Comparison of ENCODE assay signal across 23 cellular contexts in the genomic region with DNA sequence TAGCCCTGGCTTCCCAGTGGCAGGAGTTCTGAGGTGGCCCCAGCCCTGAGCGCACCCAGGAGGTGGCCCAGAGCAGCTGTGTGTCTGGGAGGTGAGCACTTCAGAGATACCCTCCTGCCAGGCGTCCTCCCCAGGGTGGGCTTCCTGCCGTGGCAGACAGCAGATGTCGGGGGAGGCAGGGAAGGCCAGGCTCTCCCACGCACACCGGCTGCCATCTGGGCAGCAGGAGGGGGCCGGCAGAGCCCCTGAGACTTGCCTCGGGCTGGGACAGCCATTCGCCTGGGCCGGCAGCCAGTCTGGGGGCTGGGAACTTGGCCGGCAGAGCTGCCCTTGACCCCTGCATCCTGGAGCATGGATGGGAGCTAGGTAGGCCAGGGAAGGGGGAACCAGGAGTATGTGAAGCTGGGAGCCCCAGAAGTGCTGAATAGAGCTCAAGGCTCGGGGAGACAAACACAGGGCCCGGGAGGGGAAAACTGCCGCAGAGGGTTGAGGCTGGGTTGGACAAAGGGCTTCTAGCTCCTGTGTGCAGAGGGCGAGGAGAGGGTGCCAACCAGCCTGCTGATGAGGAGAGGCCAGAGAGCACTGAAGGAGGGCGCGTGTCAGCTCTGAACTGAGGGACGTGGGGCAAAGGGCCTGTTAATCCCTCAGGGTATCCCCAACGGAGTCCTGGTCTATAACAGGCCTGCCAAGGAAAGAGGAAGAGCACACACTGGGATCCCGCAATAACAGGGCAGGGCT.
DNase-seq lines count a peak whose midpoint lies in the region; ATAC-seq and TF ChIP-seq lines count a peak whose summit lies in the region.
"Had no signal": no experiment of that assay in that cellular context is flagged by ENCODE, and none has a peak within 500 bp of the region (broad histone marks: within the 10 kb centered on the region; RNA-seq: fewer than 3 reads in every experiment).

No MANE protein-coding gene starts in this region.

- POLR2A ChIA-PET in SK-N-SH (lab: Yijun Ruan, JAX): interaction anchor here (0.8 to 2.0 kb wide), 5 partner anchors 10 to 332 kb away, joined by 3 to 8 read pairs (median 3); no protein-coding TSS in a partner anchor

- H2AFZ ChIP-seq in SK-N-SH (ENCODE audit: low read depth): no peak overlapping the region
- no peak overlapping the region for H2AFZ ChIP-seq in neuronal stem cell (ENCODE audit: low read length)

- peak overlapping the region; percentile 13 for H3K18ac ChIP-seq in neuronal stem cell (ENCODE audit: low read length)

- peak overlapping the region; percentile 79 for H2BK12ac ChIP-seq in neuronal stem cell (ENCODE audit: low read length)

- TF ChIP-seq CTCF in SK-N-SH (IDR thresholded peaks at IDR 0.05): no peak

- H2BK120ac ChIP-seq in neuronal stem cell (ENCODE audit: low read depth, low read length): no peak overlapping the region

- peak overlapping the region; percentile 12 to 81 (median 66); a peak in 20 of 22 replicates for H3K4me2 ChIP-seq in BLaER1 treated with 17β-estradiol and CSF1 and Interleukin-3, amounts not matched to agents 10 nM and 100 nM
- H3K4me2 ChIP-seq in SK-N-SH (no peak overlapping the region), neuronal stem cell (ENCODE audit: insufficient read depth, low read length, poor library complexity, severe bottlenecking) (no peak overlapping the region)

- peak in 1 of 2 experiments; percentile 85; a peak in 2 of 4 replicates for TF ChIP-seq EP300 in SK-N-SH (IDR thresholded peaks at IDR 0.05; ENCODE audit: borderline replicate concordance in 1 of 2, low read depth in 1 of 2, low read length in 1 of 2)

- H3K79me1 ChIP-seq in neuronal stem cell (ENCODE audit: low read depth, low read length): no peaks in the 10 kb centered on the region

- CTCF ChIA-PET in SK-N-SH (lab: Yijun Ruan, JAX): interaction anchor here (0.7 to 4.5 kb wide), 14 partner anchors 8 to 368 kb away, joined by 3 to 25 read pairs (median 4); no protein-coding TSS in a partner anchor

- H3K36me3 ChIP-seq in BLaER1 treated with 17β-estradiol and CSF1 and Interleukin-3, amounts not matched to agents 10 nM and 100 nM: peaks cover 0 to 39% (median 23%) of the 10 kb centered on the region in 11 experiments; a peak in 12 of 22 replicates
- H3K36me3 ChIP-seq in KOPT-K1 (ENCODE audit: insufficient read depth, low read length): no peaks in the 10 kb centered on the region; the same call in 1 of the 2 replicates
- H3K36me3 ChIP-seq in SK-N-SH (replicated peaks in 1 of 2; ENCODE audit: control insufficient read depth in 1 of 2, insufficient read depth in 2 of 2, low read length in 1 of 2): no peaks in the 10 kb centered on the region
- peaks cover 19 to 50% of the 10 kb centered on the region in 2 donors for H3K36me3 ChIP-seq in neuronal stem cell (replicated peaks in 1 of 2; ENCODE audit: control insufficient read depth in 2 of 2, insufficient read depth in 2 of 2, low read length in 2 of 2)
- H3K36me3 ChIP-seq: adrenal gland, brain microvascular endothelial cell had no signal

- no peak overlapping the region for H2BK5ac ChIP-seq in neuronal stem cell (ENCODE audit: low read length)

- WGBS in SK-N-SH (ENCODE audit: low lambda C conversion rate): 53% methylated on average over 11 of the region's 20 CpGs
- WGBS in neuronal stem cell (ENCODE audit: extremely low coverage in 2 of 2, insufficient read length in 2 of 2, insufficient replicate concordance in 1 of 2), 2 donors: no CpG with 5 or more reads among the region's 20 CpGs

- H3F3A ChIP-seq in SK-N-SH (replicated peaks; ENCODE audit: insufficient read depth): no peaks in the 10 kb centered on the region

- peaks cover 23 to 78% (median 56%) of the 10 kb centered on the region in 10 experiments for H3K4me1 ChIP-seq in BLaER1 treated with 17β-estradiol and CSF1 and Interleukin-3, amounts not matched to agents 10 nM and 100 nM
- peaks cover 9 to 84% of the 10 kb centered on the region in 2 experiments; a peak in 3 of 4 replicates for H3K4me1 ChIP-seq in SK-N-SH (ENCODE audit: control insufficient read depth in 1 of 2, insufficient read depth in 2 of 2, low read depth in 1 of 2, low read length in 1 of 2)
- peaks cover 15 to 16% of the 10 kb centered on the region in 2 donors for H3K4me1 ChIP-seq in neuronal stem cell (ENCODE audit: control insufficient read depth in 2 of 2, insufficient read depth in 1 of 2, low read depth in 1 of 2, low read length in 2 of 2)
- H3K4me1 ChIP-seq: adrenal gland had no signal

- TF ChIP-seq RAD21 in SK-N-SH (IDR thresholded peaks at IDR 0.05; ENCODE audit: low read length): 0 out of 2 replicates have a peak, but pooled peaks have one; percentile 1

- no peak overlapping the region for H2BK15ac ChIP-seq in neuronal stem cell (ENCODE audit: low read length)

- peaks cover 0 to 50% (median 5%) of the 10 kb centered on the region in 11 experiments; a peak in 4 of 22 replicates for H4K20me1 ChIP-seq in BLaER1 treated with 17β-estradiol and CSF1 and Interleukin-3, amounts not matched to agents 10 nM and 100 nM
- no peaks in the 10 kb centered on the region for H4K20me1 ChIP-seq in SK-N-SH (ENCODE audit: insufficient read depth)

- no peak overlapping the region for H3K4me3 ChIP-seq in BLaER1 treated with 17β-estradiol and CSF1 and Interleukin-3, amounts not matched to agents 10 nM and 100 nM
- no peak overlapping the region for H3K4me3 ChIP-seq in SK-N-SH (ENCODE audit: low read depth in 2 of 2, low read length in 1 of 2)
- no peak overlapping the region for H3K4me3 ChIP-seq in neuronal stem cell (ENCODE audit: low read length in 2 of 2)
- H3K4me3 ChIP-seq: adrenal gland, skin epidermis, upper lobe of left lung had no signal

- DNase-seq in SK-N-SH: peak; percentile 92
- no peak for DNase-seq in neuronal stem cell (ENCODE audit: low spot score)
- no peak for DNase-seq in NCI-H748 treated with DMSO at 0.1 percent for 48 hours (lab: John Stamatoyannopoulos, UW)
- no peak for DNase-seq in Kasumi-1 (lab: John Stamatoyannopoulos, UW)
- DNase-seq: activated CD4-positive, alpha-beta T cell treated with anti-CD3 and anti-CD28 coated beads, Interleukin-2, amount 50 U/mL, for 1 hour; activated CD8-positive, alpha-beta memory T cell treated with anti-CD3 and anti-CD28 coated beads, Interleukin-2, amount 10 ng/mL, durations not matched to agents 7 days and 5 days; activated naive CD4-positive, alpha-beta T cell treated with anti-CD3 and anti-CD28 coated beads for 36 hours; adrenal gland; brain microvascular endothelial cell; DMS79; GF-D8; KG1; naive B cell; NCI-H187 treated with DMSO at 0.1 percent for 48 hours; NCI-H2227 treated with DMSO at 0.1 percent for 48 hours; stimulated activated CD4-positive, alpha-beta T cell treated with anti-CD3 and anti-CD28 coated beads, Interleukin-1b, Interleukin-23, amount 100 ng/mL, for 48 hours had no signal

- H3K9me2 ChIP-seq in SK-N-SH: no peaks in the 10 kb centered on the region

- no peak overlapping the region for H3K23ac ChIP-seq in neuronal stem cell (ENCODE audit: low read depth, low read length, poor library complexity)

- H3K14ac ChIP-seq in neuronal stem cell (ENCODE audit: low read length): no peak overlapping the region

- peak overlapping the region in 9 of 11 experiments; percentile 24 to 57 (median 40); a peak in 14 of 22 replicates for H3K9ac ChIP-seq in BLaER1 treated with 17β-estradiol and CSF1 and Interleukin-3, amounts not matched to agents 10 nM and 100 nM
- no peak overlapping the region for H3K9ac ChIP-seq in SK-N-SH
- no peak overlapping the region for H3K9ac ChIP-seq in neuronal stem cell (ENCODE audit: low read depth, low read length, poor library complexity)

- H3K79me2 ChIP-seq in SK-N-SH (ENCODE audit: insufficient read depth): no peaks in the 10 kb centered on the region

- no peak for ATAC-seq in HG02970 (IDR thresholded peaks at IDR 0.05; ENCODE audit: low FRiP score, unreplicated experiment)
- ATAC-seq in HG03469 (IDR thresholded peaks at IDR 0.05; ENCODE audit: unreplicated experiment): no peak
- ATAC-seq: activated CD8-positive, alpha-beta memory T cell treated with anti-CD3 and anti-CD28 coated beads, Interleukin-2, amount 10 ng/mL, durations not matched to agents 7 days and 5 days; WTC11 had no signal

- H3K27ac ChIP-seq in BLaER1 treated with 17β-estradiol and CSF1 and Interleukin-3, amounts not matched to agents 10 nM and 100 nM: peak overlapping the region in 4 of 11 experiments; percentile 26 to 59 (median 44); a peak in 9 of 22 replicates
- peak overlapping the region; percentile 68 for H3K27ac ChIP-seq in KOPT-K1 (ENCODE audit: low read depth, low read length, poor library complexity, severe bottlenecking)
- H3K27ac ChIP-seq in SK-N-SH (ENCODE audit: low read depth in 2 of 2, low read length in 1 of 2): peak overlapping the region in 1 of 2 experiments; percentile 98; a peak in 2 of 4 replicates
- no peak overlapping the region for H3K27ac ChIP-seq in neuronal stem cell (replicated peaks; ENCODE audit: low read length)
- H3K27ac ChIP-seq: adrenal gland, brain microvascular endothelial cell, upper lobe of left lung had no signal

- H3K4ac ChIP-seq in neuronal stem cell (ENCODE audit: low read length): no peak overlapping the region

- no peaks in the 10 kb centered on the region for H3K9me3 ChIP-seq in BLaER1 treated with 17β-estradiol and CSF1 and Interleukin-3, amounts not matched to agents 10 nM and 100 nM (replicated peaks in 1 of 11)
- H3K9me3 ChIP-seq in KOPT-K1 (ENCODE audit: insufficient read depth, low read length, poor library complexity, severe bottlenecking) (no peaks in the 10 kb centered on the region), SK-N-SH (no peaks in the 10 kb centered on the region), neuronal stem cell (replicated peaks in 1 of 2; ENCODE audit: control insufficient read depth in 2 of 2, insufficient read depth in 1 of 2, low read depth in 1 of 2, low read length in 2 of 2) (no peaks in the 10 kb centered on the region)
- H3K9me3 ChIP-seq: adrenal gland, upper lobe of left lung had no signal

- peak overlapping the region; percentile 33 for H2AK5ac ChIP-seq in neuronal stem cell (ENCODE audit: low read depth, low read length)

- H3K27me3 ChIP-seq in BLaER1 treated with 17β-estradiol and CSF1 and Interleukin-3, amounts not matched to agents 10 nM and 100 nM: peaks cover 0 to 16% (median 0%) of the 10 kb centered on the region in 11 experiments; a peak in 4 of 22 replicates
- H3K27me3 ChIP-seq in SK-N-SH (ENCODE audit: insufficient read depth): no peaks in the 10 kb centered on the region
- H3K27me3 ChIP-seq in neuronal stem cell (ENCODE audit: control insufficient read depth in 3 of 3, insufficient read depth in 3 of 3, low read depth in 1 of 3, low read length in 3 of 3): no peaks in the 10 kb centered on the region
- H3K27me3 ChIP-seq: adrenal gland, brain microvascular endothelial cell, upper lobe of left lung had no signal

- no peak overlapping the region for H4K8ac ChIP-seq in neuronal stem cell (ENCODE audit: low read depth, low read length)

- no peak overlapping the region for H4K91ac ChIP-seq in neuronal stem cell (ENCODE audit: low read depth, low read length, poor library complexity)

TF ChIP-seq in SK-N-SH, 30 proteins besides CTCF, POLR2A, EP300 and RAD21 (continues in another document):
- TF ChIP-seq ELF1 (IDR thresholded peaks at IDR 0.05) (no peak), CHD2 (IDR thresholded peaks at IDR 0.05; ENCODE audit: low read length, partially characterized antibody) (peak; percentile 90), TCF12 (IDR thresholded peaks at IDR 0.05) (peak; percentile 34; the same call in 1 of the 2 replicates), TEAD4 (IDR thresholded peaks at IDR 0.05; ENCODE audit: borderline replicate concordance, insufficient read depth) (no peak)

Comparison
In these comparisons a context has a peak if more than half of its experiments do, and no peak if none do; other contexts are left out.
1. H3K4me2 ChIP-seq: peak in BLaER1 treated with 17β-estradiol and CSF1 and Interleukin-3, amounts not matched to agents 10 nM and 100 nM (11 of 11); none in SK-N-SH (single experiment) and neuronal stem cell (single experiment).
2. H3K9ac ChIP-seq: peak in BLaER1 treated with 17β-estradiol and CSF1 and Interleukin-3, amounts not matched to agents 10 nM and 100 nM (9 of 11); none in SK-N-SH (single experiment) and neuronal stem cell (single experiment).